Comparison of ENCODE assay signal across 2 cellular contexts in the genomic region with DNA sequence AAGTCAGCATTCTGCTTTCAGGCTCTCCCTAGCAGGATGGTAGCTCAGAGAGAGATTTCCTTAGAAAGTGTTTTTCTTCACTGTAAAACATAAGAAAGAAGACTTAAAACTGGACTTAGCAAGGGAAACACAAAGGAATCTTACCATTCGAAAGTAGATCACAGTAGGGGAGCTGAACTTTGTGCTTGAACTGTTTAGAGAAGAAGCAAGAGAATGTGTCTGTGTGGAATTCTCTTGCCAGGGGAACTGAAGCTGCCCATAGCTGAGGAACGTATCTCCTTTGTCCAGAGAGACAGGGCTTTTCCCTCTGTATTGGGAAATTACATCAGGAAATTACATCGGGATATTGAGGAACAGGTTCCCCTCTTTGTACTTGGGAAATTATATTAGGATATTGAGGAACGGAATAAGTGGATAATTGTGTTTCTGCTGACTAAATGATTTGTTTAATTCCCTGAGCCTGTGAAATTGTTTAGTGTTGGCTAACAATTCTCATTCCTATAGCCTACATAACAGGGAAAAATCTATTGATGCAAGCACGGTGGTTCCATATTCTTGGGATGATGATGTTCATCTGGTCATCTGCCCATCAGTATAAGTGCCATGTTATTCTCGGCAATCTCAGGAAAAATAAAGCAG.
TF ChIP-seq lines count a peak whose summit lies in the region.

No MANE protein-coding gene starts in this region.

TF ChIP-seq in GM23338, 12 proteins besides CTCF, POLR2A, EP300 and RAD21 (continues in another document):
- TF ChIP-seq CREB1 (CRISPR knock-in tag; IDR thresholded peaks at IDR 0.05; ENCODE audit: low read depth) (no peak), JUNB (IDR thresholded peaks at IDR 0.05; ENCODE audit: unreplicated experiment) (no peak), NANOG (IDR thresholded peaks at IDR 0.05; ENCODE audit: borderline replicate concordance) (no peak), ZNF331 (CRISPR knock-in tag; IDR thresholded peaks at IDR 0.05; ENCODE audit: low read depth) (no peak), EZH2 (IDR thresholded peaks at IDR 0.05; ENCODE audit: low read depth, unreplicated experiment) (no peak), STAT1 (IDR thresholded peaks at IDR 0.05; ENCODE audit: unreplicated experiment) (no peak), POLR2AphosphoS5 (IDR thresholded peaks at IDR 0.05; ENCODE audit: low read depth) (no peak)
- TF ChIP-seq, protein P1, sequence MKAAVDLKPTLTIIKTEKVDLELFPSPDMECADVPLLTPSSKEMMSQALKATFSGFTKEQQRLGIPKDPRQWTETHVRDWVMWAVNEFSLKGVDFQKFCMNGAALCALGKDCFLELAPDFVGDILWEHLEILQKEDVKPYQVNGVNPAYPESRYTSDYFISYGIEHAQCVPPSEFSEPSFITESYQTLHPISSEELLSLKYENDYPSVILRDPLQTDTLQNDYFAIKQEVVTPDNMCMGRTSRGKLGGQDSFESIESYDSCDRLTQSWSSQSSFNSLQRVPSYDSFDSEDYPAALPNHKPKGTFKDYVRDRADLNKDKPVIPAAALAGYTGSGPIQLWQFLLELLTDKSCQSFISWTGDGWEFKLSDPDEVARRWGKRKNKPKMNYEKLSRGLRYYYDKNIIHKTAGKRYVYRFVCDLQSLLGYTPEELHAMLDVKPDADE (IDR thresholded peaks at IDR 0.05), result no peak
- TF ChIP-seq, protein P2, sequence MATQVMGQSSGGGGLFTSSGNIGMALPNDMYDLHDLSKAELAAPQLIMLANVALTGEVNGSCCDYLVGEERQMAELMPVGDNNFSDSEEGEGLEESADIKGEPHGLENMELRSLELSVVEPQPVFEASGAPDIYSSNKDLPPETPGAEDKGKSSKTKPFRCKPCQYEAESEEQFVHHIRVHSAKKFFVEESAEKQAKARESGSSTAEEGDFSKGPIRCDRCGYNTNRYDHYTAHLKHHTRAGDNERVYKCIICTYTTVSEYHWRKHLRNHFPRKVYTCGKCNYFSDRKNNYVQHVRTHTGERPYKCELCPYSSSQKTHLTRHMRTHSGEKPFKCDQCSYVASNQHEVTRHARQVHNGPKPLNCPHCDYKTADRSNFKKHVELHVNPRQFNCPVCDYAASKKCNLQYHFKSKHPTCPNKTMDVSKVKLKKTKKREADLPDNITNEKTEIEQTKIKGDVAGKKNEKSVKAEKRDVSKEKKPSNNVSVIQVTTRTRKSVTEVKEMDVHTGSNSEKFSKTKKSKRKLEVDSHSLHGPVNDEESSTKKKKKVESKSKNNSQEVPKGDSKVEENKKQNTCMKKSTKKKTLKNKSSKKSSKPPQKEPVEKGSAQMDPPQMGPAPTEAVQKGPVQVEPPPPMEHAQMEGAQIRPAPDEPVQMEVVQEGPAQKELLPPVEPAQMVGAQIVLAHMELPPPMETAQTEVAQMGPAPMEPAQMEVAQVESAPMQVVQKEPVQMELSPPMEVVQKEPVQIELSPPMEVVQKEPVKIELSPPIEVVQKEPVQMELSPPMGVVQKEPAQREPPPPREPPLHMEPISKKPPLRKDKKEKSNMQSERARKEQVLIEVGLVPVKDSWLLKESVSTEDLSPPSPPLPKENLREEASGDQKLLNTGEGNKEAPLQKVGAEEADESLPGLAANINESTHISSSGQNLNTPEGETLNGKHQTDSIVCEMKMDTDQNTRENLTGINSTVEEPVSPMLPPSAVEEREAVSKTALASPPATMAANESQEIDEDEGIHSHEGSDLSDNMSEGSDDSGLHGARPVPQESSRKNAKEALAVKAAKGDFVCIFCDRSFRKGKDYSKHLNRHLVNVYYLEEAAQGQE (IDR thresholded peaks at IDR 0.05; ENCODE audit: unreplicated experiment), result no peak

TF ChIP-seq in H1, 55 proteins besides CTCF, POLR2A, EP300 and RAD21:
- TF ChIP-seq YY1 (IDR thresholded peaks at IDR 0.05; ENCODE audit: low read depth, low read length), result no peak
- TF ChIP-seq BACH1 (IDR thresholded peaks at IDR 0.05; ENCODE audit: low read length), result no peak
- no peak for TF ChIP-seq HDAC2 (IDR thresholded peaks at IDR 0.05; ENCODE audit: borderline replicate concordance in 1 of 2, low read depth in 2 of 2, low read length in 2 of 2)
- TF ChIP-seq SRF (IDR thresholded peaks at IDR 0.05; ENCODE audit: low read depth, low read length), result no peak
- no peak for TF ChIP-seq CBX5 (IDR thresholded peaks at IDR 0.05; ENCODE audit: low read depth, low read length)
- no peak for TF ChIP-seq PHF8 (conservative IDR thresholded peaks at IDR 0.05; ENCODE audit: low read depth, low read length)
- TF ChIP-seq, protein P3, sequence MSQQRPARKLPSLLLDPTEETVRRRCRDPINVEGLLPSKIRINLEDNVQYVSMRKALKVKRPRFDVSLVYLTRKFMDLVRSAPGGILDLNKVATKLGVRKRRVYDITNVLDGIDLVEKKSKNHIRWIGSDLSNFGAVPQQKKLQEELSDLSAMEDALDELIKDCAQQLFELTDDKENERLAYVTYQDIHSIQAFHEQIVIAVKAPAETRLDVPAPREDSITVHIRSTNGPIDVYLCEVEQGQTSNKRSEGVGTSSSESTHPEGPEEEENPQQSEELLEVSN (IDR thresholded peaks at IDR 0.05), result no peak
- TF ChIP-seq, protein P4, sequence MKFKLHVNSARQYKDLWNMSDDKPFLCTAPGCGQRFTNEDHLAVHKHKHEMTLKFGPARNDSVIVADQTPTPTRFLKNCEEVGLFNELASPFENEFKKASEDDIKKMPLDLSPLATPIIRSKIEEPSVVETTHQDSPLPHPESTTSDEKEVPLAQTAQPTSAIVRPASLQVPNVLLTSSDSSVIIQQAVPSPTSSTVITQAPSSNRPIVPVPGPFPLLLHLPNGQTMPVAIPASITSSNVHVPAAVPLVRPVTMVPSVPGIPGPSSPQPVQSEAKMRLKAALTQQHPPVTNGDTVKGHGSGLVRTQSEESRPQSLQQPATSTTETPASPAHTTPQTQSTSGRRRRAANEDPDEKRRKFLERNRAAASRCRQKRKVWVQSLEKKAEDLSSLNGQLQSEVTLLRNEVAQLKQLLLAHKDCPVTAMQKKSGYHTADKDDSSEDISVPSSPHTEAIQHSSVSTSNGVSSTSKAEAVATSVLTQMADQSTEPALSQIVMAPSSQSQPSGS (IDR thresholded peaks at IDR 0.05; ENCODE audit: low read length), result no peak
